ENCODE assay signal across 4 cellular contexts in genomic region chr7:67794544-67794943, GRCh38.
"Had no signal": no experiment of that assay in that cellular context is flagged by ENCODE, and none has a peak within 500 bp of the region (broad histone marks: within the 10 kb centered on the region; RNA-seq: fewer than 3 reads in every experiment).

No MANE protein-coding gene starts in this region.

- H3K27ac ChIP-seq: GM23248 had no signal

- H3K4me3 Mint-ChIP-seq: H9 had no signal

- DNase-seq: GM23248, H9, HCEC 1CT, IMR-90 had no signal

- H3K4me3 ChIP-seq: GM23248 had no signal

- H3K27ac Mint-ChIP-seq: H9 had no signal
